17 cellular contexts compared by ENCODE assay signal in the genomic region with DNA sequence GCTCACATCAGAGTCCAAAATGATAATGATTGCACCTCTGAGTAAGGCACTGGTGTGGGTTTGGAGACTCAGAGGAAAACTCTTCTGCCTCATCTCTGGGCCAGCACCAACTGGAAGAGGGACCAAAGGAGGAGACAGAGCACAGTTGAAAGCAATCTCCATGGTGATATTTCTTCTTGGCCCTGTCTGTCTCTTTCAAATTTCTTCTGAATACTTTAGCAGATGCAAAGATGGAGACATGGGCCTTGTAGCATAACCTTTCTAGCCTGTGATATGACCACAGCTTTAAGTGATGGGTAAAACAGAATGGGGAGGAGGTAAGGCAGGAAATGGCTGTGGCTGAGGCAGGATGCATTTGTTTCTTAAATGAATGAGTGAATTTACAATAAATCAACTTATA. TPM values are rescaled to one million over a fixed set of nuclear protein-coding genes. Genes with fewer than 3 reads are reported as not detected.
DNase-seq lines count a peak whose midpoint lies in the region; ATAC-seq and TF ChIP-seq lines count a peak whose summit lies in the region.
"Had no signal": no experiment of that assay in that cellular context is flagged by ENCODE, and none has a peak within 500 bp of the region (broad histone marks: within the 10 kb centered on the region; RNA-seq: fewer than 3 reads in every experiment).

No MANE protein-coding gene starts in this region.

- H3K36me3 Mint-ChIP-seq in CD14-positive monocyte (peaks cover 2 to 3% of the 10 kb centered on the region in 2 donors), IgD-negative memory B cell (no peaks in the 10 kb centered on the region)
- H3K36me3 Mint-ChIP-seq in activated naive CD4-positive, alpha-beta T cell treated with anti-CD3 and anti-CD28 coated beads, Interleukin-2, amount 10 ng/mL, durations not matched to agents 7 days and 5 days = peaks cover 49% of the 10 kb centered on the region
- H3K36me3 Mint-ChIP-seq in naive thymus-derived CD8-positive, alpha-beta T cell = peaks cover 6 to 35% (median 18%) of the 10 kb centered on the region in 3 donors

- H3K4me3 Mint-ChIP-seq in CD14-positive monocyte (peak overlapping the region in 1 of 2 donors; percentile 39), IgD-negative memory B cell (peak overlapping the region in 1 of 4 donors; percentile 42)
- H3K4me3 Mint-ChIP-seq in activated naive CD4-positive, alpha-beta T cell treated with anti-CD3 and anti-CD28 coated beads, Interleukin-2, amount 10 ng/mL, durations not matched to agents 7 days and 5 days = peak overlapping the region; percentile 25
- peak overlapping the region; percentile 13 to 83 (median 70) for H3K4me3 Mint-ChIP-seq in naive thymus-derived CD8-positive, alpha-beta T cell
- H3K4me3 Mint-ChIP-seq: dendritic cell treated with granulocyte-macrophage colony-stimulating factor and Interleukin-4, amounts not matched to agents 40 ng/mL and 50 ng/mL, for 4 days had no signal

- H3K4me1 Mint-ChIP-seq in CD14-positive monocyte (peaks cover 45% of the 10 kb centered on the region), IgD-negative memory B cell (peaks cover 0 to 3% (median 0%) of the 10 kb centered on the region in 3 donors)
- H3K4me1 Mint-ChIP-seq in activated naive CD4-positive, alpha-beta T cell treated with anti-CD3 and anti-CD28 coated beads, Interleukin-2, amount 10 ng/mL, durations not matched to agents 7 days and 5 days = peaks cover 89% of the 10 kb centered on the region
- peaks cover 49 to 87% (median 85%) of the 10 kb centered on the region in 4 donors for H3K4me1 Mint-ChIP-seq in naive thymus-derived CD8-positive, alpha-beta T cell

- H3K27me3 Mint-ChIP-seq in CD14-positive monocyte (ENCODE audit: low read depth in 3 of 3) (peaks cover 0 to 2% (median 2%) of the 10 kb centered on the region in 3 donors), IgD-negative memory B cell (peaks cover 3% of the 10 kb centered on the region)
- no peaks in the 10 kb centered on the region for H3K27me3 Mint-ChIP-seq in activated naive CD4-positive, alpha-beta T cell treated with anti-CD3 and anti-CD28 coated beads, Interleukin-2, amount 10 ng/mL, durations not matched to agents 7 days and 5 days
- no peaks in the 10 kb centered on the region for H3K27me3 Mint-ChIP-seq in naive thymus-derived CD8-positive, alpha-beta T cell
- H3K27me3 Mint-ChIP-seq: dendritic cell treated with granulocyte-macrophage colony-stimulating factor and Interleukin-4, amounts not matched to agents 40 ng/mL and 50 ng/mL, for 4 days had no signal

- no peak for DNase-seq in CD14-positive monocyte (ENCODE audit: low spot score)
- DNase-seq in activated naive CD4-positive, alpha-beta T cell treated with anti-CD3 and anti-CD28 coated beads, Interleukin-2, amount 10 ng/mL, durations not matched to agents 7 days and 5 days = peak; percentile 71
- DNase-seq in naive thymus-derived CD8-positive, alpha-beta T cell = peak in 5 of 10 donors; percentile 13 to 81 (median 58)
- no peak for DNase-seq in stimulated activated CD4-positive, alpha-beta T cell treated with anti-CD3 and anti-CD28 coated beads, Interleukin-12 subunit alpha, Interleukin-12 subunit beta, amount 100 ng/mL, for 4 hours
- DNase-seq: activated effector memory CD4-positive, alpha-beta T cell treated with Interleukin-2 at 50 U/mL for 16 hours; midbrain; NCI-H1092 treated with DMSO at 0.1 percent for 48 hours; NCI-H526 treated with DMSO at 0.1 percent for 48 hours; retina; stomach; T1000 had no signal

- H3K9me3 Mint-ChIP-seq in CD14-positive monocyte = peaks cover 0 to 15% (median 7%) of the 10 kb centered on the region in 7 donors
- H3K9me3 Mint-ChIP-seq in IgD-negative memory B cell = peaks cover 4 to 15% (median 6%) of the 10 kb centered on the region in 3 donors
- peaks cover 39% of the 10 kb centered on the region for H3K9me3 Mint-ChIP-seq in activated naive CD4-positive, alpha-beta T cell treated with anti-CD3 and anti-CD28 coated beads, Interleukin-2, amount 10 ng/mL, durations not matched to agents 7 days and 5 days
- H3K9me3 Mint-ChIP-seq in naive thymus-derived CD8-positive, alpha-beta T cell = peaks cover 6 to 42% (median 22%) of the 10 kb centered on the region in 9 donors

- ATAC-seq in naive thymus-derived CD8-positive, alpha-beta T cell = peak; percentile 84 to 98
- no peak for ATAC-seq in HG02610 (IDR thresholded peaks at IDR 0.05; ENCODE audit: unreplicated experiment)
- ATAC-seq in GM18873 (IDR thresholded peaks at IDR 0.05; ENCODE audit: low FRiP score, unreplicated experiment) = no peak

- CTCF ChIA-PET in activated naive CD4-positive, alpha-beta T cell treated with anti-CD3 and anti-CD28 coated beads, Interleukin-2, amount 10 ng/mL, durations not matched to agents 7 days and 5 days (lab: Charles Lee) = interaction anchor here (1.0 to 4.2 kb wide), 5 partner anchors 10 to 66 kb away, joined by 3 to 16 read pairs (median 4); a partner anchor contains a TSS

- intact Hi-C loops in CD14-positive monocyte (cut with micrococcal nuclease) = no loop called here

- POLR2A ChIA-PET in naive thymus-derived CD8-positive, alpha-beta T cell (lab: Charles Lee) = interaction anchor here (0.6 to 8.3 kb wide), 18 partner anchors 9 to 254 kb away, joined by 3 to 153 read pairs (median 4); a partner anchor contains a TSS

- TF ChIP-seq CTCF in CD14-positive monocyte (IDR thresholded peaks at IDR 0.05) = no peak

- H3K27ac Mint-ChIP-seq in CD14-positive monocyte (peak overlapping the region; percentile 46 to 80 (median 70)), IgD-negative memory B cell (peak overlapping the region in 2 of 3 donors; percentile 32 to 68)
- peak overlapping the region; percentile 94 for H3K27ac Mint-ChIP-seq in activated naive CD4-positive, alpha-beta T cell treated with anti-CD3 and anti-CD28 coated beads, Interleukin-2, amount 10 ng/mL, durations not matched to agents 7 days and 5 days
- H3K27ac Mint-ChIP-seq in naive thymus-derived CD8-positive, alpha-beta T cell = peak overlapping the region; percentile 83 to 97 (median 92)
- H3K27ac Mint-ChIP-seq: dendritic cell treated with granulocyte-macrophage colony-stimulating factor and Interleukin-4, amounts not matched to agents 40 ng/mL and 50 ng/mL, for 4 days had no signal

RNA-seq across cellular contexts. Expression of a gene that starts 12.2 kb away (rescaled TPM):
- polyA plus RNA-seq in CD14-positive monocyte (100 to 1,000 TPM in 1 of 2 donors, 10 to 100 TPM in 1; 54.5 to 115 TPM), IgD-negative memory B cell (24.1 TPM)
- total RNA-seq in naive thymus-derived CD8-positive, alpha-beta T cell = 100 to 1,000 TPM; 367 to 369 TPM
- 100 to 1,000 TPM; 451 to 821 (median 658) TPM for polyA plus RNA-seq in naive thymus-derived CD8-positive, alpha-beta T cell
- total RNA-seq: H1, SJSA1 had no signal
- polyA plus RNA-seq: H1 had no signal

RNA-seq across cellular contexts. Expression of a gene that starts 52.1 kb away (rescaled TPM):
- polyA plus RNA-seq in CD14-positive monocyte (10 to 100 TPM; 12.0 to 22.5 TPM), IgD-negative memory B cell (1.4 TPM)
- 10 to 100 TPM; 66.8 to 68.0 TPM for total RNA-seq in naive thymus-derived CD8-positive, alpha-beta T cell
- 10 to 100 TPM; 18.9 to 38.9 (median 25.9) TPM for polyA plus RNA-seq in naive thymus-derived CD8-positive, alpha-beta T cell
- total RNA-seq: H1, SJSA1 had no signal
- polyA plus RNA-seq: H1 had no signal

Comparison
In these comparisons a context has a peak if more than half of its experiments do, and no peak if none do; other contexts are left out.
1. ATAC-seq: peak in naive thymus-derived CD8-positive, alpha-beta T cell (2 of 2); none in HG02610 (single experiment) and GM18873 (single experiment).
2. Peak in every context shown above with its lines, with median percentiles within 50 percentile points of each other: H3K27ac Mint-ChIP-seq.